8 cellular contexts compared by ENCODE assay signal in the genomic region with DNA sequence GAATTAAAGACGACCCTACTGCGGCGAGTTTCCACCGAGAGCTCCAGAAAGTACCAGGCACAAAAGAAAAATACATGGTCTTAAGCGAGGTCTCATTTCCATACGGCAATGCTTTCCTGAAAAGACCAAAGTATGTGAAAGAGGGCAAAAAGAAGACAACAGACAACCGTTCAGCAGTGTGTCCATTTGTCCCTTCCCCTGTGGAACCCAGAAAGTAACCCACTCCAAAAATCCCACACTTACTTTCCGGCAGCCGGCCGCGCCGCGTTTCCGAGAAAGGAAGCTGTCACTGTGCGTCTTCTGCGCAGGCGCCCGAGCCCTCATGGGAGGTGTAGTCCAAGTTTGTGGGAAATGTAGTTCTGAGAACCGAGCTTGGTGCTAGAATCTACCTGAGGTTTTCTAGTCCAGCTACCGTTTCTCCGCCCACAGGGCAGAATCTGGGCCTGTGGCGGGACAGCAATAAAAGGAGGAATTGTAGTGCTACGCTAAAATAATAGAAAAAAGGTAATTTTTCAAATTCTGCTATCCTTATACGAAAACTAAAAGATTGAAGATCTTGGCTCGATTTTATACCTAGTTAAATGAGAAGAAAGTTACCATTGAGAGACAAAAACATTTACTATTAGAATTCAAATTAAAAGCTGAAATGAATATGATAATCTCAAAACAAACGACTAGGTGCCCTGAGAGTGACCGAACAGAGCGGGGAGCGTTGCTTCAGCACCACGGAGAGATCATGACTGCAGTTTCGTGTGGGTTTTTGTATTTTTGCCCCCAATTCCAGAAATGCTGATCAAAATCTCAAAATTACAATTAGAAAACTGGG. TPM values are rescaled to one million over a fixed set of nuclear protein-coding genes. Genes with fewer than 3 reads are reported as not detected.
DNase-seq lines count a peak whose midpoint lies in the region; ATAC-seq and TF ChIP-seq lines count a peak whose summit lies in the region.

A gene with protein sequence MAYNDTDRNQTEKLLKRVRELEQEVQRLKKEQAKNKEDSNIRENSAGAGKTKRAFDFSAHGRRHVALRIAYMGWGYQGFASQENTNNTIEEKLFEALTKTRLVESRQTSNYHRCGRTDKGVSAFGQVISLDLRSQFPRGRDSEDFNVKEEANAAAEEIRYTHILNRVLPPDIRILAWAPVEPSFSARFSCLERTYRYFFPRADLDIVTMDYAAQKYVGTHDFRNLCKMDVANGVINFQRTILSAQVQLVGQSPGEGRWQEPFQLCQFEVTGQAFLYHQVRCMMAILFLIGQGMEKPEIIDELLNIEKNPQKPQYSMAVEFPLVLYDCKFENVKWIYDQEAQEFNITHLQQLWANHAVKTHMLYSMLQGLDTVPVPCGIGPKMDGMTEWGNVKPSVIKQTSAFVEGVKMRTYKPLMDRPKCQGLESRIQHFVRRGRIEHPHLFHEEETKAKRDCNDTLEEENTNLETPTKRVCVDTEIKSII (minus strand): TSS at position 280 of the 826 bp plus-strand sequence. CDS start 6,922 bp downstream, outside the sequence.

- H3K27ac ChIP-seq in gastroesophageal sphincter (peak within 1 kb of the TSS; percentile 74 to 98 (median 80)), neutrophil (no peak within 1 kb of the TSS)

- TF ChIP-seq CTCF in HFF-Myc (IDR thresholded peaks at IDR 0.05; ENCODE audit: low read depth, low read length, missing control alignments), result no peak
- TF ChIP-seq CTCF in gastroesophageal sphincter (IDR thresholded peaks at IDR 0.05), result no peak
- TF ChIP-seq CTCF in neutrophil (IDR thresholded peaks at IDR 0.05), result no peak

- H3K4me1 Mint-ChIP-seq in activated naive CD4-positive, alpha-beta T cell treated with anti-CD3 and anti-CD28 coated beads for 36 hours (ENCODE audit: low read depth), result peaks cover 37% of the 10 kb centered on the region

- CTCF ChIA-PET in activated naive CD4-positive, alpha-beta T cell treated with anti-CD3 and anti-CD28 coated beads for 36 hours (lab: Charles Lee), result interaction anchor here (0.9 to 1.4 kb wide), 2 partner anchors 16 to 20 kb away, joined by 4 to 7 read pairs; a partner anchor contains a TSS

- peak within 1 kb of the TSS; percentile 95 for H3K27ac Mint-ChIP-seq in activated naive CD4-positive, alpha-beta T cell treated with anti-CD3 and anti-CD28 coated beads for 36 hours

- ATAC-seq in gastroesophageal sphincter, result peak; percentile 93

- peak within 1 kb of the TSS; percentile 90 for H3K4me3 ChIP-seq in HFF-Myc (replicated peaks; ENCODE audit: low read depth, low read length)
- peak within 1 kb of the TSS; percentile 52 to 100 for H3K4me3 ChIP-seq in gastroesophageal sphincter
- H3K4me3 ChIP-seq in neutrophil (ENCODE audit: low read depth in 1 of 2, low read length in 1 of 2), result peak within 1 kb of the TSS; percentile 57 to 66

- DNase-seq in GM04503 (ENCODE audit: low read depth) (peak; percentile 29), HFF-Myc (ENCODE audit: extremely low read depth, low read depth) (peak; percentile 36), NAMALWA (ENCODE audit: low spot score) (peak; percentile 88), SK-N-DZ (ENCODE audit: low spot score) (peak; percentile 81), superior temporal gyrus (ENCODE audit: extremely low spot score) (peak; percentile 92)
- peak; percentile 93 for DNase-seq in activated naive CD4-positive, alpha-beta T cell treated with anti-CD3 and anti-CD28 coated beads for 36 hours

- WGBS in gastroesophageal sphincter (ENCODE audit: low coverage in 1 of 2), 2 donors, result 3 to 4% methylated on average over 20 to 22 of the region's 31 CpGs

- intact Hi-C loops in activated naive CD4-positive, alpha-beta T cell treated with anti-CD3 and anti-CD28 coated beads for 36 hours (cut with micrococcal nuclease), result loop anchor here (1.0 to 5.0 kb wide), 8 partner anchors 16 to 401 kb away; a partner anchor contains a TSS

- H3K27me3 Mint-ChIP-seq in activated naive CD4-positive, alpha-beta T cell treated with anti-CD3 and anti-CD28 coated beads for 36 hours (ENCODE audit: low read depth), result peaks cover 22% of the 10 kb centered on the region

- peaks cover 36% of the 10 kb centered on the region for H3K27me3 ChIP-seq in gastroesophageal sphincter
- peaks cover 53% of the 10 kb centered on the region for H3K27me3 ChIP-seq in neutrophil

- H3K36me3 Mint-ChIP-seq in activated naive CD4-positive, alpha-beta T cell treated with anti-CD3 and anti-CD28 coated beads for 36 hours (ENCODE audit: low read depth), result peaks cover 22% of the 10 kb centered on the region

- no peaks in the 10 kb centered on the region for H3K9me3 Mint-ChIP-seq in activated naive CD4-positive, alpha-beta T cell treated with anti-CD3 and anti-CD28 coated beads for 36 hours

- H3K36me3 ChIP-seq in gastroesophageal sphincter (peaks cover 0 to 17% of the 10 kb centered on the region in 2 donors), neutrophil (peaks cover 9% of the 10 kb centered on the region)

- H3K9me3 ChIP-seq in gastroesophageal sphincter (no peaks in the 10 kb centered on the region), neutrophil (no peaks in the 10 kb centered on the region)

- TF ChIP-seq EP300 in gastroesophageal sphincter (IDR thresholded peaks at IDR 0.05), result no peak

- TF ChIP-seq POLR2A in gastroesophageal sphincter (IDR thresholded peaks at IDR 0.05), result peak in 1 of 2 donors; percentile 31

- H3K4me1 ChIP-seq in gastroesophageal sphincter, result peaks cover 0 to 31% (median 16%) of the 10 kb centered on the region in 3 donors
- H3K4me1 ChIP-seq in neutrophil (ENCODE audit: control insufficient read depth in 1 of 2, insufficient read depth in 1 of 2, low read depth in 1 of 2, low read length in 1 of 2), result peaks cover 14 to 20% of the 10 kb centered on the region in 2 experiments

- H3K4me3 Mint-ChIP-seq in activated naive CD4-positive, alpha-beta T cell treated with anti-CD3 and anti-CD28 coated beads for 36 hours, result peak within 1 kb of the TSS; percentile 94

RNA-seq across cellular contexts. Expression of the gene that starts here (rescaled TPM):
- polyA plus RNA-seq in SK-N-DZ (2014; cell fraction: cytosol; rRNA removed), result 17.2 and 22.8 TPM in 2 replicates
- polyA plus RNA-seq in SK-N-DZ (2014; cell fraction: nucleus; rRNA removed), result 11.5 and 18.2 TPM in 2 replicates
- total RNA-seq in activated naive CD4-positive, alpha-beta T cell treated with anti-CD3 and anti-CD28 coated beads for 36 hours, result 10 to 100 TPM; 14.9 to 18.5 TPM
- 10 to 100 TPM in 1 of 4 donors, 1 to 10 TPM in 3; 7.8 to 15.9 (median 9.1) TPM for total RNA-seq in gastroesophageal sphincter

Comparison
In these comparisons a context has a peak if more than half of its experiments do, and no peak if none do; other contexts are left out.
1. DNase-seq: peak in every context shown above with its lines; median percentile 93 in activated naive CD4-positive, alpha-beta T cell treated with anti-CD3 and anti-CD28 coated beads for 36 hours; 92 in superior temporal gyrus; 88 in NAMALWA; 81 in SK-N-DZ; 36 in HFF-Myc; 29 in GM04503.